ENCODE assay signal across 35 cellular contexts in the genomic region with DNA sequence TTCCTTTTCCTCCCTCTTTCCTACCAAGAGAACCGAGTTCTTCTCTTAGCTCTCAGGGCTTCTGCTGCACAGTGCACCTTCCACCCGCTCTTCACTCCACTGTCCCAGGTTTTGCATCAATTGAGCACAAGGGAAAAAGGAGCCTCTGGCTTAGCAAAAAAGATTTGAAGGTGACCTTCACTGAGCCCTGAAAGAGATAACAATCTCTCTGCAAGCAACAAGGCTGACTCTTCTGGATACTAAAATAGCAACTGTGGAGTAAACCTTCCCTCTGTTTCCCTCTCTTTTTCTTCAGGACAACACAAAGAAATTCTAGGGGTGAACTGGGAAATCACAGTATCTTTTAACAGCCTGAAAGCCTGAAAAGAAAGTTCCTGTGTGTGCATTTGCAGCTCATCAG.
"Had no signal": no experiment of that assay in that cellular context is flagged by ENCODE, and none has a peak within 500 bp of the region (broad histone marks: within the 10 kb centered on the region; RNA-seq: fewer than 3 reads in every experiment).

No MANE protein-coding gene starts in this region.

- H3K36me3 Mint-ChIP-seq: activated CD4-positive, alpha-beta memory T cell treated with anti-CD3 and anti-CD28 coated beads for 36 hours; activated naive CD8-positive, alpha-beta T cell treated with anti-CD3 and anti-CD28 coated beads for 36 hours had no signal

- DNase-seq: activated B cell treated with CpG ODN at 0.5 μM for 24 hours; activated CD4-positive, alpha-beta memory T cell treated with anti-CD3 and anti-CD28 coated beads for 36 hours; activated CD4-positive, alpha-beta T cell treated with anti-CD3 and anti-CD28 coated beads for 4 hours; activated CD4-positive, alpha-beta T cell treated with anti-CD3 and anti-CD28 coated beads, Interleukin-2, amount 10 ng/mL, durations not matched to agents 24 days and 14 days; activated CD4-positive, alpha-beta T cell treated with anti-CD3 and anti-CD28 coated beads, Interleukin-2, amount 50 U/mL, for 1 hour; activated CD4-positive, alpha-beta T cell treated with anti-CD3 and anti-CD28 coated beads, Interleukin-2, amount 50 U/mL, for 4 hours; activated CD4-positive, CD25-positive, alpha-beta regulatory T cell treated with anti-CD3 and anti-CD28 coated beads, Interleukin-2, amount 50 U/mL, for 72 hours; activated CD8-positive, alpha-beta memory T cell treated with anti-CD3 and anti-CD28 coated beads, Interleukin-2, amount 50 U/mL, for 4 hours; activated CD8-positive, alpha-beta T cell treated with anti-CD3 and anti-CD28 coated beads for 36 hours; activated effector memory CD4-positive, alpha-beta T cell treated with anti-CD3 and anti-CD28 coated beads, Interleukin-2, amount 50 U/mL, for 16 hours; activated gamma-delta T cell treated with Interleukin-2 at 50 U/mL for 16 hours; activated naive CD4-positive, alpha-beta T cell; activated naive CD4-positive, alpha-beta T cell treated with anti-CD3 and anti-CD28 coated beads for 36 hours; activated naive CD4-positive, alpha-beta T cell treated with anti-CD3 and anti-CD28 coated beads, Interleukin-2, amount 50 U/mL, for 16 hours; activated naive CD8-positive, alpha-beta T cell treated with anti-CD3 and anti-CD28 coated beads for 36 hours; activated T-cell treated with anti-CD3 and anti-CD28 coated beads for 4 hours; activated T-cell treated with anti-CD3 and anti-CD28 coated beads, Interleukin-2, amount 50 U/mL, for 1 hour; activated T-cell treated with anti-CD3 and anti-CD28 coated beads, Interleukin-2, amount 50 U/mL, for 4 hours; activated T-cell treated with anti-CD3 and anti-CD28 coated beads, Interleukin-2, amount 50 U/mL, for 72 hours; adrenal gland; amniotic stem cell; aorta; body of pancreas; brain microvascular endothelial cell; central memory CD4-positive, alpha-beta T cell; T-helper 1 cell; T-helper 2 cell; T-helper 9 cell had no signal

- H3K36me3 ChIP-seq: adrenal gland, brain microvascular endothelial cell, breast epithelium had no signal

- ATAC-seq: activated CD8-positive, alpha-beta T cell treated with anti-CD3 and anti-CD28 coated beads for 36 hours; activated naive CD4-positive, alpha-beta T cell treated with anti-CD3 and anti-CD28 coated beads, Interleukin-2, amount 50 U/mL, for 72 hours; activated T-cell treated with anti-CD3 and anti-CD28 coated beads, Interleukin-2, amount 50 U/mL, for 4 hours; activated T-cell treated with anti-CD3 and anti-CD28 coated beads, Interleukin-2, amount 50 U/mL, for 72 hours; activated T-helper 17 cell treated with anti-CD3 and anti-CD28 coated beads, Interleukin-2, amount 50 U/mL, for 72 hours; body of pancreas had no signal

- H3K4me1 Mint-ChIP-seq: activated B cell treated with CpG ODN at 0.5 μM for 24 hours; activated CD4-positive, alpha-beta T cell treated with anti-CD3 and anti-CD28 coated beads, Interleukin-2, amount 10 ng/mL, durations not matched to agents 24 days and 14 days; activated naive CD8-positive, alpha-beta T cell treated with anti-CD3 and anti-CD28 coated beads for 36 hours; activated T-helper 17 cell treated with anti-CD3 and anti-CD28 coated beads, Interleukin-2, amount 50 U/mL, for 72 hours had no signal

- H3K4me3 ChIP-seq: adrenal gland, body of pancreas, breast epithelium had no signal

- H3K4me1 ChIP-seq: adrenal gland, breast epithelium had no signal

- H3K27ac Mint-ChIP-seq: activated B cell treated with CpG ODN at 0.5 μM for 24 hours; activated CD4-positive, alpha-beta memory T cell treated with anti-CD3 and anti-CD28 coated beads for 36 hours; activated CD4-positive, alpha-beta T cell treated with anti-CD3 and anti-CD28 coated beads, Interleukin-2, amount 10 ng/mL, durations not matched to agents 24 days and 14 days; activated CD8-positive, alpha-beta T cell treated with anti-CD3 and anti-CD28 coated beads for 36 hours; activated naive CD4-positive, alpha-beta T cell treated with anti-CD3 and anti-CD28 coated beads for 36 hours; activated naive CD4-positive, alpha-beta T cell treated with anti-CD3 and anti-CD28 coated beads, Interleukin-2, amount 50 U/mL, for 72 hours; activated naive CD8-positive, alpha-beta T cell treated with anti-CD3 and anti-CD28 coated beads for 36 hours; activated T-cell treated with anti-CD3 and anti-CD28 coated beads, Interleukin-2, amount 50 U/mL, for 72 hours; activated T-helper 1 cell treated with anti-CD3 and anti-CD28 coated beads, Interleukin-12 subunit alpha, Interleukin-12 subunit beta, Interleukin-2, Interleukin-4 antibody, amounts not matched to agents 30 ng/mL and 10 ng/mL and 1 ng/mL, durations not matched to agents 14 hours and 24 hours and 36 hours; activated T-helper 17 cell treated with anti-CD3 and anti-CD28 coated beads, Interleukin-2, amount 50 U/mL, for 72 hours; T-helper 1 cell treated with Interleukin-12 subunit alpha and Interleukin-12 subunit beta and Interleukin-4 antibody, amounts not matched to agents 30 μg/mL and 1 μg/mL, for 36 hours; T-helper 2 cell treated with Interferon-gamma antibody and Interleukin-4, amounts not matched to agents 5 μg/mL and 100 μg/mL, for 36 hours had no signal

- H3K4me3 Mint-ChIP-seq: activated B cell treated with CpG ODN at 0.5 μM for 24 hours; activated CD4-positive, alpha-beta memory T cell treated with anti-CD3 and anti-CD28 coated beads for 36 hours; activated CD4-positive, alpha-beta T cell treated with anti-CD3 and anti-CD28 coated beads, Interleukin-2, amount 10 ng/mL, durations not matched to agents 24 days and 14 days; activated CD8-positive, alpha-beta T cell treated with anti-CD3 and anti-CD28 coated beads for 36 hours; activated naive CD4-positive, alpha-beta T cell treated with anti-CD3 and anti-CD28 coated beads for 36 hours; activated naive CD8-positive, alpha-beta T cell treated with anti-CD3 and anti-CD28 coated beads for 36 hours; activated T-cell treated with anti-CD3 and anti-CD28 coated beads, Interleukin-2, amount 50 U/mL, for 4 hours; activated T-cell treated with anti-CD3 and anti-CD28 coated beads, Interleukin-2, amount 50 U/mL, for 72 hours; activated T-helper 1 cell treated with anti-CD3 and anti-CD28 coated beads, Interleukin-12 subunit alpha, Interleukin-12 subunit beta, Interleukin-2, Interleukin-4 antibody, amounts not matched to agents 30 ng/mL and 10 ng/mL and 1 ng/mL, durations not matched to agents 14 hours and 24 hours and 36 hours; activated T-helper 17 cell treated with anti-CD3 and anti-CD28 coated beads, Interleukin-2, amount 50 U/mL, for 72 hours; T-helper 1 cell treated with Interleukin-12 subunit alpha and Interleukin-12 subunit beta and Interleukin-4 antibody, amounts not matched to agents 30 μg/mL and 1 μg/mL, for 36 hours; T-helper 2 cell treated with Interferon-gamma antibody and Interleukin-4, amounts not matched to agents 5 μg/mL and 100 μg/mL, for 36 hours had no signal

- H3K9me3 ChIP-seq: adrenal gland, body of pancreas, breast epithelium had no signal

- H3K27ac ChIP-seq: adrenal gland, body of pancreas, brain microvascular endothelial cell, breast epithelium, VCaP had no signal
